23 cellular contexts compared by ENCODE assay signal in genomic region chr7:151858456-151858855, GRCh38.
"Had no signal": no experiment of that assay in that cellular context is flagged by ENCODE, and none has a peak within 500 bp of the region (broad histone marks: within the 10 kb centered on the region; RNA-seq: fewer than 3 reads in every experiment).

No MANE protein-coding gene starts in this region.

- H3K9me3 ChIP-seq: MG63, SJCRH30 had no signal

- H3K27me3 ChIP-seq: MG63, SJCRH30 had no signal

- DNase-seq: IMR-90, Karpas-422, KG1, MG63, NCI-H1092, NCI-H1105 treated with DMSO at 0.1 percent for 48 hours, NCI-H1417 treated with DMSO at 0.1 percent for 48 hours, NCI-H146, NCI-H1694 treated with DMSO at 0.1 percent for 48 hours, NCI-H2029, NCI-H2081 treated with DMSO at 0.1 percent for 48 hours, NCI-H2171, NCI-H226, NCI-H446, NCI-H510A, NCI-H524 treated with DMSO at 0.1 percent for 48 hours, NCI-H69, NCI-H774, RPMI8226, SHP77 treated with DMSO at 0.1 percent for 48 hours, SJCRH30 had no signal

- H3K4me1 ChIP-seq: SJCRH30 had no signal

- ATAC-seq: HepG2, SK-N-SH treated with all-trans-retinoic acid at 6 μM for 48 hours had no signal

- H3K36me3 ChIP-seq: MG63, SJCRH30 had no signal

- H3K27ac ChIP-seq: SJCRH30 had no signal

- H3K4me3 ChIP-seq: MG63, SJCRH30 had no signal
